ENCODE assay signal across 14 cellular contexts in genomic region chrX:100700809-100701208, GRCh38. TPM values are rescaled to one million over a fixed set of nuclear protein-coding genes. Genes with fewer than 3 reads are reported as not detected.
"Had no signal": no experiment of that assay in that cellular context is flagged by ENCODE, and none has a peak within 500 bp of the region (broad histone marks: within the 10 kb centered on the region; RNA-seq: fewer than 3 reads in every experiment).

No MANE protein-coding gene starts in this region.

- H3K36me3 Mint-ChIP-seq: activated CD4-positive, alpha-beta memory T cell treated with anti-CD3 and anti-CD28 coated beads for 36 hours; activated CD8-positive, alpha-beta memory T cell treated with anti-CD3 and anti-CD28 coated beads, Interleukin-2, amount 10 ng/mL, durations not matched to agents 7 days and 5 days; naive thymus-derived CD4-positive, alpha-beta T cell had no signal

- H3K4me3 Mint-ChIP-seq: activated CD4-positive, alpha-beta memory T cell treated with anti-CD3 and anti-CD28 coated beads for 36 hours; activated CD8-positive, alpha-beta memory T cell treated with anti-CD3 and anti-CD28 coated beads, Interleukin-2, amount 10 ng/mL, durations not matched to agents 7 days and 5 days; activated T-cell treated with anti-CD3 and anti-CD28 coated beads, Interleukin-2, amount 50 U/mL, for 24 hours; naive thymus-derived CD4-positive, alpha-beta T cell had no signal

- ATAC-seq: activated CD8-positive, alpha-beta memory T cell treated with anti-CD3 and anti-CD28 coated beads, Interleukin-2, amount 10 ng/mL, durations not matched to agents 7 days and 5 days; naive thymus-derived CD4-positive, alpha-beta T cell had no signal

- H3K9me3 Mint-ChIP-seq: activated CD4-positive, alpha-beta memory T cell treated with anti-CD3 and anti-CD28 coated beads for 36 hours; activated T-cell treated with anti-CD3 and anti-CD28 coated beads, Interleukin-2, amount 50 U/mL, for 24 hours; naive thymus-derived CD4-positive, alpha-beta T cell had no signal

- H3K27ac Mint-ChIP-seq: activated CD4-positive, alpha-beta memory T cell treated with anti-CD3 and anti-CD28 coated beads for 36 hours; activated CD8-positive, alpha-beta memory T cell treated with anti-CD3 and anti-CD28 coated beads, Interleukin-2, amount 10 ng/mL, durations not matched to agents 7 days and 5 days; activated T-cell treated with anti-CD3 and anti-CD28 coated beads, Interleukin-2, amount 50 U/mL, for 24 hours; naive thymus-derived CD4-positive, alpha-beta T cell had no signal

- DNase-seq: activated CD4-positive, alpha-beta memory T cell treated with anti-CD3 and anti-CD28 coated beads for 36 hours; activated CD4-positive, alpha-beta T cell treated with anti-CD3 and anti-CD28 coated beads for 1 hour; activated CD8-positive, alpha-beta memory T cell treated with anti-CD3 and anti-CD28 coated beads, Interleukin-2, amount 10 ng/mL, durations not matched to agents 7 days and 5 days; activated effector memory CD4-positive, alpha-beta T cell treated with anti-CD3 and anti-CD28 coated beads, Interleukin-2, amount 50 U/mL, for 16 hours; activated T-cell treated with anti-CD3 and anti-CD28 coated beads, Interleukin-2, amount 50 U/mL, for 24 hours; aorta; cortex of kidney; effector CD4-positive, alpha-beta T cell; left ventricle myocardium inferior; naive thymus-derived CD4-positive, alpha-beta T cell; stimulated activated CD4-positive, alpha-beta T cell treated with anti-CD3 and anti-CD28 coated beads, Interleukin-2, amount 100 ng/mL, for 24 hours; T1000; tibial artery had no signal

- H3K4me1 Mint-ChIP-seq: activated CD8-positive, alpha-beta memory T cell treated with anti-CD3 and anti-CD28 coated beads, Interleukin-2, amount 10 ng/mL, durations not matched to agents 7 days and 5 days; naive thymus-derived CD4-positive, alpha-beta T cell had no signal

RNA-seq across cellular contexts. Expression of gene SYTL4, which starts 31.1 kb away (rescaled TPM):
- total RNA-seq: activated CD4-positive, alpha-beta memory T cell treated with anti-CD3 and anti-CD28 coated beads for 36 hours; activated CD8-positive, alpha-beta memory T cell treated with anti-CD3 and anti-CD28 coated beads, Interleukin-2, amount 10 ng/mL, durations not matched to agents 7 days and 5 days had no signal

RNA-seq across cellular contexts. Expression of gene SRPX2, which starts 56.8 kb away (rescaled TPM):
- total RNA-seq: activated CD4-positive, alpha-beta memory T cell treated with anti-CD3 and anti-CD28 coated beads for 36 hours; activated CD8-positive, alpha-beta memory T cell treated with anti-CD3 and anti-CD28 coated beads, Interleukin-2, amount 10 ng/mL, durations not matched to agents 7 days and 5 days; mononuclear cell; naive thymus-derived CD4-positive, alpha-beta T cell had no signal
